In the genomic region with DNA sequence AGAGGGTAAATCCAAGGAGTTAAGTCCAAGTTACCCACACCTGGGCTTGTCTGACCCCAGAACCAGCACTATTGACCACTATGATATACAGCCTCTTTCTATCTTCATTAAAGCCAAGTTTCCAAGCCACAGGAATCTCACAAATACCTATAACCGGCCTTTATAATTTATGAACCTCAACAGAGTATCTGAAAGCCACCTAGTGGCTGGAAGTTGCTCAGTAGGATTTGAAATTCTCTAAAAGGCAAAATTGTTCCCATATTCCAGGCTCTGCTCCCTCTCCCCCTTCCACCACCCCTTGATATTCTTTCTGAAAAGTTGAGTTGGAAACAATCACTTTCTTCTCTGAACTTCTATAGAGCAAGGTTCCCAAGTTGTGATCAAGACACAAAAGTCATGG, we compare ENCODE assay signal across 1 cellular context.
TF ChIP-seq lines count a peak whose summit lies in the region.

No MANE protein-coding gene starts in this region.

TF ChIP-seq in SK-N-SH, 30 proteins besides CTCF, POLR2A, EP300 and RAD21:
- no peak for TF ChIP-seq EZH2phosphoT487 (IDR thresholded peaks at IDR 0.05; ENCODE audit: borderline replicate concordance, low read depth)
- TF ChIP-seq FOXJ3 (CRISPR knock-in tag; IDR thresholded peaks at IDR 0.05): no peak
- no peak for TF ChIP-seq TAF1 (IDR thresholded peaks at IDR 0.05; ENCODE audit: borderline replicate concordance, low read depth, low read length)
- TF ChIP-seq FOSL2 (IDR thresholded peaks at IDR 0.05; ENCODE audit: borderline replicate concordance, low read depth): no peak
- TF ChIP-seq, protein P1, sequence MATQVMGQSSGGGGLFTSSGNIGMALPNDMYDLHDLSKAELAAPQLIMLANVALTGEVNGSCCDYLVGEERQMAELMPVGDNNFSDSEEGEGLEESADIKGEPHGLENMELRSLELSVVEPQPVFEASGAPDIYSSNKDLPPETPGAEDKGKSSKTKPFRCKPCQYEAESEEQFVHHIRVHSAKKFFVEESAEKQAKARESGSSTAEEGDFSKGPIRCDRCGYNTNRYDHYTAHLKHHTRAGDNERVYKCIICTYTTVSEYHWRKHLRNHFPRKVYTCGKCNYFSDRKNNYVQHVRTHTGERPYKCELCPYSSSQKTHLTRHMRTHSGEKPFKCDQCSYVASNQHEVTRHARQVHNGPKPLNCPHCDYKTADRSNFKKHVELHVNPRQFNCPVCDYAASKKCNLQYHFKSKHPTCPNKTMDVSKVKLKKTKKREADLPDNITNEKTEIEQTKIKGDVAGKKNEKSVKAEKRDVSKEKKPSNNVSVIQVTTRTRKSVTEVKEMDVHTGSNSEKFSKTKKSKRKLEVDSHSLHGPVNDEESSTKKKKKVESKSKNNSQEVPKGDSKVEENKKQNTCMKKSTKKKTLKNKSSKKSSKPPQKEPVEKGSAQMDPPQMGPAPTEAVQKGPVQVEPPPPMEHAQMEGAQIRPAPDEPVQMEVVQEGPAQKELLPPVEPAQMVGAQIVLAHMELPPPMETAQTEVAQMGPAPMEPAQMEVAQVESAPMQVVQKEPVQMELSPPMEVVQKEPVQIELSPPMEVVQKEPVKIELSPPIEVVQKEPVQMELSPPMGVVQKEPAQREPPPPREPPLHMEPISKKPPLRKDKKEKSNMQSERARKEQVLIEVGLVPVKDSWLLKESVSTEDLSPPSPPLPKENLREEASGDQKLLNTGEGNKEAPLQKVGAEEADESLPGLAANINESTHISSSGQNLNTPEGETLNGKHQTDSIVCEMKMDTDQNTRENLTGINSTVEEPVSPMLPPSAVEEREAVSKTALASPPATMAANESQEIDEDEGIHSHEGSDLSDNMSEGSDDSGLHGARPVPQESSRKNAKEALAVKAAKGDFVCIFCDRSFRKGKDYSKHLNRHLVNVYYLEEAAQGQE (IDR thresholded peaks at IDR 0.05; ENCODE audit: low read depth, low read length): no peak
- TF ChIP-seq ELF1 (IDR thresholded peaks at IDR 0.05): no peak
- no peak for TF ChIP-seq TEAD4 (IDR thresholded peaks at IDR 0.05; ENCODE audit: borderline replicate concordance, insufficient read depth)
- TF ChIP-seq JUND (IDR thresholded peaks at IDR 0.05): no peak
- TF ChIP-seq YY1 (IDR thresholded peaks at IDR 0.05; ENCODE audit: low read depth): no peak
- TF ChIP-seq GATA2 (CRISPR knock-in tag; IDR thresholded peaks at IDR 0.05): no peak
- TF ChIP-seq GABPA (IDR thresholded peaks at IDR 0.05; ENCODE audit: low read depth): no peak
- TF ChIP-seq POLR2AphosphoS5 (IDR thresholded peaks at IDR 0.05; ENCODE audit: low read depth, low read length): no peak
- no peak for TF ChIP-seq RFX5 (IDR thresholded peaks at IDR 0.05; ENCODE audit: low read length)
- TF ChIP-seq SIN3A (IDR thresholded peaks at IDR 0.05; ENCODE audit: borderline replicate concordance, low read depth, low read length): no peak
- TF ChIP-seq, protein P2, sequence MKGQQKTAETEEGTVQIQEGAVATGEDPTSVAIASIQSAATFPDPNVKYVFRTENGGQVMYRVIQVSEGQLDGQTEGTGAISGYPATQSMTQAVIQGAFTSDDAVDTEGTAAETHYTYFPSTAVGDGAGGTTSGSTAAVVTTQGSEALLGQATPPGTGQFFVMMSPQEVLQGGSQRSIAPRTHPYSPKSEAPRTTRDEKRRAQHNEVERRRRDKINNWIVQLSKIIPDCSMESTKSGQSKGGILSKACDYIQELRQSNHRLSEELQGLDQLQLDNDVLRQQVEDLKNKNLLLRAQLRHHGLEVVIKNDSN (IDR thresholded peaks at IDR 0.05; ENCODE audit: borderline replicate concordance, low read depth): no peak
